14 cellular contexts compared by ENCODE assay signal in genomic region chr16:85484337-85485295, GRCh38.
DNase-seq lines count a peak whose midpoint lies in the region; ATAC-seq and TF ChIP-seq lines count a peak whose summit lies in the region.
"Had no signal": no experiment of that assay in that cellular context is flagged by ENCODE, and none has a peak within 500 bp of the region (broad histone marks: within the 10 kb centered on the region; RNA-seq: fewer than 3 reads in every experiment).

No MANE protein-coding gene starts in this region.

- WGBS in endodermal cell (ENCODE audit: insufficient coverage in 1 of 2, insufficient read length in 1 of 2), 2 experiments = 94 to 96% methylated on average over 26 to 28 of the region's 29 CpGs

- no peaks in the 10 kb centered on the region for H3K36me3 Mint-ChIP-seq in endodermal cell (ENCODE audit: low read depth)
- H3K36me3 Mint-ChIP-seq: CD4-positive, CD25-positive, alpha-beta regulatory T cell had no signal

- H3K4me1 ChIP-seq in HEK293 (ENCODE audit: control insufficient read depth, insufficient read depth, low read length) (peaks cover 7% of the 10 kb centered on the region; the same call in 1 of the 2 replicates), lower lobe of right lung (peaks cover 20% of the 10 kb centered on the region), endodermal cell (ENCODE audit: control insufficient read depth, insufficient read depth, low read length) (no peaks in the 10 kb centered on the region)
- H3K4me1 ChIP-seq in effector memory CD4-positive, alpha-beta T cell (ENCODE audit: control insufficient read depth, insufficient read depth, low read length, poor library complexity, severe bottlenecking) = no peaks in the 10 kb centered on the region

- H3K4me3 Mint-ChIP-seq in endodermal cell = no peak overlapping the region
- H3K4me3 Mint-ChIP-seq: CD4-positive, CD25-positive, alpha-beta regulatory T cell had no signal

- H3K27me3 ChIP-seq in lower lobe of right lung (ENCODE audit: low read depth) (no peaks in the 10 kb centered on the region), endodermal cell (ENCODE audit: control insufficient read depth, insufficient read depth, low read length, poor library complexity, severe bottlenecking) (no peaks in the 10 kb centered on the region)
- H3K27me3 ChIP-seq in effector memory CD4-positive, alpha-beta T cell (replicated peaks; ENCODE audit: control insufficient read depth, insufficient read depth, low read length, poor library complexity, severe bottlenecking) = no peaks in the 10 kb centered on the region
- H3K27me3 ChIP-seq: MG63 had no signal

- H3K9me3 ChIP-seq in HEK293 (ENCODE audit: control insufficient read depth, insufficient read depth, low read depth, low read length) (no peaks in the 10 kb centered on the region), lower lobe of right lung (no peaks in the 10 kb centered on the region), endodermal cell (ENCODE audit: control insufficient read depth, low read length) (no peaks in the 10 kb centered on the region)
- no peaks in the 10 kb centered on the region for H3K9me3 ChIP-seq in effector memory CD4-positive, alpha-beta T cell (ENCODE audit: control insufficient read depth, low read length)
- H3K9me3 ChIP-seq: MG63 had no signal

- no peaks in the 10 kb centered on the region for H3K9me3 Mint-ChIP-seq in endodermal cell
- H3K9me3 Mint-ChIP-seq: CD4-positive, CD25-positive, alpha-beta regulatory T cell had no signal

- no peaks in the 10 kb centered on the region for H3K27me3 Mint-ChIP-seq in endodermal cell (ENCODE audit: insufficient read depth)

- peaks cover 3% of the 10 kb centered on the region for H3K4me1 Mint-ChIP-seq in endodermal cell
- H3K4me1 Mint-ChIP-seq: CD4-positive, CD25-positive, alpha-beta regulatory T cell had no signal

- no peaks in the 10 kb centered on the region for H3K36me3 ChIP-seq in HEK293 (ENCODE audit: control insufficient read depth in 2 of 2, insufficient read depth in 1 of 2, low read length in 2 of 2)
- no peaks in the 10 kb centered on the region for H3K36me3 ChIP-seq in lower lobe of right lung
- H3K36me3 ChIP-seq in effector memory CD4-positive, alpha-beta T cell (ENCODE audit: control insufficient read depth, insufficient read depth, low read length) = no peaks in the 10 kb centered on the region
- H3K36me3 ChIP-seq in endodermal cell (ENCODE audit: control insufficient read depth, insufficient read depth, low read length) = no peaks in the 10 kb centered on the region
- H3K36me3 ChIP-seq: MG63 had no signal

- POLR2A ChIA-PET in HEK293 (lab: Yijun Ruan, JAX) = no interaction called here

- DNase-seq in NCI-H187 (lab: John Stamatoyannopoulos, UW) (peak; percentile 63 to 89), NCI-H774 (lab: John Stamatoyannopoulos, UW) (peak; percentile 80), lower lobe of right lung (peak; percentile 92), endodermal cell (no peak)
- no peak for DNase-seq in stimulated activated CD4-positive, alpha-beta T cell treated with anti-CD3 and anti-CD28 coated beads, Interleukin-2, amount 100 ng/mL, for 24 hours
- no peak for DNase-seq in effector memory CD4-positive, alpha-beta T cell
- DNase-seq: activated CD4-positive, alpha-beta T cell treated with anti-CD3 and anti-CD28 coated beads, Interleukin-2, amount 50 U/mL, for 1 hour; CD4-positive, CD25-positive, alpha-beta regulatory T cell; mesendoderm; MG63; RPMI8226 had no signal

- no peak overlapping the region for H3K9ac ChIP-seq in endodermal cell (ENCODE audit: extremely low read depth, low read length, poor library complexity, severe bottlenecking)

- intact Hi-C loops in lower lobe of right lung (cut with DNase I) = no loop called here

- H3K4me3 ChIP-seq in HEK293 (ENCODE audit: low read depth, low read length) (no peak overlapping the region), lower lobe of right lung (no peak overlapping the region), endodermal cell (ENCODE audit: low read length) (no peak overlapping the region)
- H3K4me3 ChIP-seq in effector memory CD4-positive, alpha-beta T cell (ENCODE audit: insufficient read depth, low read depth, low read length, poor library complexity, severe bottlenecking) = no peak overlapping the region
- H3K4me3 ChIP-seq: MG63, smooth muscle cell had no signal

- H3K27ac ChIP-seq in HEK293 (ENCODE audit: extremely low read depth, low read depth, low read length) (no peak overlapping the region), lower lobe of right lung (peak overlapping the region; percentile 56), endodermal cell (ENCODE audit: low read depth, low read length) (no peak overlapping the region)
- H3K27ac ChIP-seq in effector memory CD4-positive, alpha-beta T cell (ENCODE audit: insufficient read depth, low read length, poor library complexity, severe bottlenecking) = no peak overlapping the region

- ATAC-seq in lower lobe of right lung = peak; percentile 93 to 95
- ATAC-seq in GM18498 (IDR thresholded peaks at IDR 0.05; ENCODE audit: unreplicated experiment) = no peak

- H3K27ac Mint-ChIP-seq in endodermal cell = no peak overlapping the region
- H3K27ac Mint-ChIP-seq: CD4-positive, CD25-positive, alpha-beta regulatory T cell had no signal

- CTCF ChIA-PET in HEK293 (lab: Yijun Ruan, JAX) = interaction anchor here (0.5 to 1.4 kb wide), 3 partner anchors 40 to 65 kb away, joined by 3 read pairs; no protein-coding TSS in a partner anchor

- TF ChIP-seq CTCF in HEK293 (tag by site-specific recombination; IDR thresholded peaks at IDR 0.05) (no peak), lower lobe of right lung (IDR thresholded peaks at IDR 0.05) (no peak), endodermal cell (conservative IDR thresholded peaks at IDR 0.05) (no peak)

TF ChIP-seq in HEK293, 187 proteins besides CTCF, POLR2A, EP300 and RAD21:
- no peak for TF ChIP-seq ZNF202 (tag by site-specific recombination; IDR thresholded peaks at IDR 0.05; ENCODE audit: borderline replicate concordance)
- peak; percentile 54; the same call in 1 of the 2 replicates for TF ChIP-seq ZNF768 (tag by site-specific recombination; IDR thresholded peaks at IDR 0.05)
- no peak for TF ChIP-seq ZNF2 (tag by site-specific recombination; IDR thresholded peaks at IDR 0.05)
- TF ChIP-seq ZNF394 (tag by site-specific recombination; IDR thresholded peaks at IDR 0.05; ENCODE audit: borderline replicate concordance) = no peak
- no peak for TF ChIP-seq PBX3 (CRISPR knock-in tag; IDR thresholded peaks at IDR 0.05)
- 0 out of 2 replicates have a peak, but pooled peaks have one; percentile 2 for TF ChIP-seq ZBTB8A (tag by site-specific recombination; IDR thresholded peaks at IDR 0.05)

Comparison
In these comparisons a context has a peak if more than half of its experiments do, and no peak if none do; other contexts are left out.
1. DNase-seq: peak in NCI-H187 (2 of 2), NCI-H774 (single experiment) and lower lobe of right lung (single experiment); none in stimulated activated CD4-positive, alpha-beta T cell treated with anti-CD3 and anti-CD28 coated beads, Interleukin-2, amount 100 ng/mL, for 24 hours (0 of 2), effector memory CD4-positive, alpha-beta T cell (0 of 3) and endodermal cell (single experiment).